15 cellular contexts compared by ENCODE assay signal in the genomic region with DNA sequence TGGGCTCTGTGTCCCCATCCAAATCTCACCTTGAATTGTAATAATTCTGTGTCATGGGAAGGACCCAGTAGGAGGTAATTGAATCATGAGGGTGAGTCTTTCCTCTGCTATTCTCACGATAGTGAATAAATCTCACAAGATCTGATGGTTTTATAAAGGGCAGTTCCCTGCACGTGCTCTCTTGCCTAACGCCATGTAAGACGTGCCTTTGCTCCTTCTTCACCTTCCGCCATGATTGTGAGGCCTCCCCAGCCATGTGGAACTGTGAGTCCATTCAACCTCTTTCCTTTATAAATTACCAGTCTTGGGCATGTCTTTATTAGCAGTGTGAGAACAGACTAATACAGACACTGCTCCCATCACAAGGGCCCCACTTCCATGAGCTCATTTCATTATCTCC. TPM values are rescaled to one million over a fixed set of nuclear protein-coding genes. Genes with fewer than 3 reads are reported as not detected.
"Had no signal": no experiment of that assay in that cellular context is flagged by ENCODE, and none has a peak within 500 bp of the region (broad histone marks: within the 10 kb centered on the region; RNA-seq: fewer than 3 reads in every experiment).

No MANE protein-coding gene starts in this region.

RNA-seq across cellular contexts. Expression of a gene that starts 3.2 kb away (rescaled TPM):
- total RNA-seq: activated B cell treated with CpG ODN at 0.5 μM for 24 hours; activated CD4-positive, alpha-beta memory T cell treated with anti-CD3 and anti-CD28 coated beads for 36 hours; activated CD4-positive, alpha-beta memory T cell treated with anti-CD3 and anti-CD28 coated beads, Interleukin-2, amount 10 ng/mL, durations not matched to agents 7 days and 5 days; activated CD4-positive, alpha-beta T cell treated with anti-CD3 and anti-CD28 coated beads for 36 hours; activated CD4-positive, alpha-beta T cell treated with anti-CD3 and anti-CD28 coated beads, Interleukin-2, amount 10 ng/mL, durations not matched to agents 24 days and 14 days; activated CD4-positive, alpha-beta T cell treated with anti-CD3 and anti-CD28 coated beads, Interleukin-2, amount 10 ng/mL, durations not matched to agents 7 days and 5 days; activated CD8-positive, alpha-beta memory T cell treated with anti-CD3 and anti-CD28 coated beads for 36 hours; activated CD8-positive, alpha-beta memory T cell treated with anti-CD3 and anti-CD28 coated beads, Interleukin-2, amount 10 ng/mL, durations not matched to agents 7 days and 5 days; activated CD8-positive, alpha-beta T cell treated with anti-CD3 and anti-CD28 coated beads for 36 hours; activated CD8-positive, alpha-beta T cell treated with anti-CD3 and anti-CD28 coated beads, Interleukin-2, amount 10 ng/mL, durations not matched to agents 7 days and 5 days; T-cell; T-helper 1 cell treated with Interleukin-12 subunit alpha and Interleukin-12 subunit beta and Interleukin-4 antibody, amounts not matched to agents 30 ng/mL and 1 ng/mL, for 36 hours; T-helper 17 cell; T-helper 2 cell treated with Interferon-gamma antibody and Interleukin-4, amounts not matched to agents 100 ng/mL and 5 ng/mL, for 36 hours; WTC11 had no signal
